Comparison of ENCODE assay signal across 26 cellular contexts in genomic region chr4:36884151-36884550, GRCh38.
"Had no signal": no experiment of that assay in that cellular context is flagged by ENCODE, and none has a peak within 500 bp of the region (broad histone marks: within the 10 kb centered on the region; RNA-seq: fewer than 3 reads in every experiment).

No MANE protein-coding gene starts in this region.

- H3K4me3 ChIP-seq: left ventricle myocardium inferior, lung, neural progenitor cell, psoas muscle, right lobe of liver, smooth muscle cell, stomach, testis, thyroid gland, transverse colon, upper lobe of left lung, vagina had no signal

- H3K27me3 ChIP-seq: neural progenitor cell, neutrophil, right lobe of liver, stomach, testis, thyroid gland, transverse colon, upper lobe of left lung, vagina had no signal

- H3K27ac Mint-ChIP-seq: mesothelial cell of epicardium; naive B cell; natural killer cell; nephron progenitor cell; neural progenitor cell; stimulated activated naive B cell treated with anti-CD40 and anti-IgM and Interleukin-4, amounts not matched to agents 10 μg/mL and 1 μg/mL and 100 μg/mL, for 72 hours had no signal

- H3K9me3 ChIP-seq: neutrophil, psoas muscle, right lobe of liver, stomach, testis, thyroid gland, transverse colon, upper lobe of left lung, vagina had no signal

- H3K36me3 ChIP-seq: left ventricle myocardium inferior, neural progenitor cell, neutrophil, right lobe of liver, stomach, thyroid gland, transverse colon, upper lobe of left lung, vagina had no signal

- H3K4me2 ChIP-seq: neural progenitor cell, smooth muscle cell had no signal

- H3K27ac ChIP-seq: left ventricle myocardium inferior, neural progenitor cell, neutrophil, parathyroid adenoma, psoas muscle, right lobe of liver, stomach, testis, thyroid gland, transverse colon, upper lobe of left lung, vagina had no signal

- H3K36me3 Mint-ChIP-seq: mesothelial cell of epicardium; naive B cell; neural progenitor cell; stimulated activated naive B cell treated with anti-CD40 and anti-IgM and Interleukin-4, amounts not matched to agents 10 μg/mL and 1 μg/mL and 100 μg/mL, for 72 hours had no signal

- DNase-seq: islet precursor cell; left ventricle myocardium inferior; mesendoderm; naive B cell; natural killer cell; nephron progenitor cell; occipital lobe; psoas muscle; right lobe of liver; stimulated activated CD4-positive, alpha-beta T cell treated with anti-CD3 and anti-CD28 coated beads, Interleukin-1b, Interleukin-23, amount 100 ng/mL, for 48 hours; stimulated activated CD4-positive, alpha-beta T cell treated with anti-CD3 and anti-CD28 coated beads, Interleukin-2, amount 100 ng/mL, for 48 hours; stimulated activated CD4-positive, alpha-beta T cell treated with anti-CD3 and anti-CD28 coated beads, Interleukin-4, amount 100 ng/mL, for 4 hours; stimulated activated naive B cell treated with anti-CD40 and anti-IgM and Interleukin-4, amounts not matched to agents 10 μg/mL and 1 μg/mL and 100 μg/mL, for 72 hours; stimulated activated naive CD8-positive, alpha-beta T cell treated with anti-CD3 and anti-CD28 coated beads, Interleukin-15, Interleukin-2, amounts not matched to agents 100 U/mL and 50 U/mL, for 24 hours; stomach; testis; thyroid gland; transverse colon; upper lobe of left lung had no signal

- ATAC-seq: natural killer cell; psoas muscle; right lobe of liver; stimulated activated naive B cell treated with anti-CD40 and anti-IgM and Interleukin-4, amounts not matched to agents 10 μg/mL and 1 μg/mL and 100 μg/mL, for 72 hours; stimulated activated naive CD8-positive, alpha-beta T cell treated with anti-CD3 and anti-CD28 coated beads, Interleukin-15, Interleukin-2, amounts not matched to agents 100 U/mL and 50 U/mL, for 24 hours had no signal

- H3K4me1 ChIP-seq: left ventricle myocardium inferior, neural progenitor cell, parathyroid adenoma, psoas muscle, right lobe of liver, stomach, testis, thyroid gland, transverse colon, upper lobe of left lung, vagina had no signal

- H3K4me3 Mint-ChIP-seq: mesothelial cell of epicardium; naive B cell; natural killer cell; nephron progenitor cell; neural progenitor cell; stimulated activated naive B cell treated with anti-CD40 and anti-IgM and Interleukin-4, amounts not matched to agents 10 μg/mL and 1 μg/mL and 100 μg/mL, for 72 hours had no signal

- H3K27me3 Mint-ChIP-seq: naive B cell; stimulated activated naive B cell treated with anti-CD40 and anti-IgM and Interleukin-4, amounts not matched to agents 10 μg/mL and 1 μg/mL and 100 μg/mL, for 72 hours had no signal

- H3K4me1 Mint-ChIP-seq: mesothelial cell of epicardium; naive B cell; natural killer cell; nephron progenitor cell; neural progenitor cell; stimulated activated naive B cell treated with anti-CD40 and anti-IgM and Interleukin-4, amounts not matched to agents 10 μg/mL and 1 μg/mL and 100 μg/mL, for 72 hours had no signal

- H3K9ac ChIP-seq: neural progenitor cell, parathyroid adenoma had no signal
